ENCODE assay signal across 8 cellular contexts in the genomic region with DNA sequence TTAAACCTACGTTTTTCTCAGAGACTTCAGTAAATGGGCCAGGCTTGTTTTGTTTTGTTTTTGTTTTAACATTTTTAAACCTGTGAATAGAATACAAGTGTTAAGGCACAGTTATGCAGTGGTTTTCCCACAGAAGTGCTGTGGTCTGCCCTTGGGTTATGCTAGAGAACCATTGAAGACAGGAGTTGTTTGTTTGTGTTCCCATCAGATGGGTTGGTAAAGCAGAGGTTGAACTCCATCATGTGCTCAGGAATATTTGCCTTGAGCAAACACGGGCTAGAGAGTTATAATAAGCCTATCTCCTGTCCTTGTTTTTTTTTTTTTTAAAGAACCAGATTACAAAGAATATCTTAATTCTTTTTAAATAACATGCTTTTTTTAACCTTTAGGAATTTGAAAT. TPM values are rescaled to one million over a fixed set of nuclear protein-coding genes. Genes with fewer than 3 reads are reported as not detected.
DNase-seq lines count a peak whose midpoint lies in the region; ATAC-seq and TF ChIP-seq lines count a peak whose summit lies in the region.

No MANE protein-coding gene starts in this region.

- TF ChIP-seq CTCF in Panc1 (IDR thresholded peaks at IDR 0.05) = no peak
- no peak for TF ChIP-seq CTCF in stomach (IDR thresholded peaks at IDR 0.05)

- DNase-seq in NCI-H510A treated with DMSO at 0.1 percent for 48 hours (lab: John Stamatoyannopoulos, UW) (peak; percentile 23), NCI-H510A (lab: John Stamatoyannopoulos, UW) (no peak), Panc1 (ENCODE audit: low read depth, low spot score) (no peak), hepatic stellate cell (ENCODE audit: low spot score) (peak; percentile 19), stomach (no peak), activated T-cell treated with anti-CD3 and anti-CD28 coated beads for 4 hours (no peak), medulla oblongata (ENCODE audit: extremely low spot score) (no peak), NCI-H1048 (lab: John Stamatoyannopoulos, UW) (no peak)

- no peak for TF ChIP-seq POLR2A in stomach (IDR thresholded peaks at IDR 0.05)

- H3K36me3 ChIP-seq in Panc1 (ENCODE audit: control insufficient read depth, insufficient read depth, low read length) = peaks cover 9% of the 10 kb centered on the region; the same call in 1 of the 2 replicates
- H3K36me3 ChIP-seq in stomach = peaks cover 0 to 35% (median 20%) of the 10 kb centered on the region in 4 donors

- no TSS peak for BruUV-seq in Panc1 (replicated peaks; lab: Mats Ljungman, UMichigan)

- WGBS in stomach, 5 donors = 16 to 29% (median 23%) methylated on average over 2 of the region's 2 CpGs

- H3K9me3 ChIP-seq in Panc1 (ENCODE audit: control insufficient read depth, insufficient read depth, low read depth, low read length) (no peaks in the 10 kb centered on the region), stomach (no peaks in the 10 kb centered on the region)

- no peak overlapping the region for H3K4me3 ChIP-seq in Panc1 (ENCODE audit: low read depth in 2 of 2, low read length in 2 of 2)
- no peak overlapping the region for H3K4me3 ChIP-seq in stomach

- CTCF ChIA-PET in Panc1 (lab: Charles Lee) = no interaction called here

- H3K27ac ChIP-seq in Panc1 (ENCODE audit: low read length) (peak overlapping the region; percentile 62; the same call in 1 of the 2 replicates), stomach (peak overlapping the region in 4 of 5 donors; percentile 42 to 64 (median 54))

- peak; percentile 61 for ATAC-seq in Panc1

- H3K4me1 ChIP-seq in Panc1 (ENCODE audit: control insufficient read depth, insufficient read depth, low read length) (peaks cover 25% of the 10 kb centered on the region), stomach (peaks cover 20 to 40% (median 34%) of the 10 kb centered on the region in 4 donors)

- intact Hi-C loops in Panc1 (cut with micrococcal nuclease; ENCODE audit: unreplicated experiment) (no loop called here), stomach (cut with DNase I; ENCODE audit: low total_unique reads) (no loop called here)

- in situ Hi-C loops in Panc1 (cut with HindIII; ENCODE audit: low pct_unique_long_range_greater_than_20kb, low sequenced_read_pairs) = no loop called here

- POLR2A ChIA-PET in Panc1 (lab: Charles Lee) = interaction anchor here (0.5 kb wide), 1 partner anchor 113 kb away, joined by 3 read pairs; no protein-coding TSS in a partner anchor

- H3K27me3 ChIP-seq in Panc1 (ENCODE audit: control insufficient read depth, insufficient read depth, low read length) (no peaks in the 10 kb centered on the region), stomach (no peaks in the 10 kb centered on the region)

- TF ChIP-seq EP300 in stomach (IDR thresholded peaks at IDR 0.05) = no peak

RNA-seq across cellular contexts. Expression of a gene that starts 28.5 kb away (rescaled TPM):
- total RNA-seq in Panc1 (2021; ENCODE audit: unreplicated experiment) (95.2 TPM), stomach (100 to 1,000 TPM in 4 of 5 donors, 10 to 100 TPM in 1; 66.7 to 730 (median 151) TPM)
- 56.2 TPM for polyA plus RNA-seq in Panc1 (2012; ENCODE audit: insufficient read length)
- polyA plus RNA-seq in stomach = 10 to 100 TPM; 13.7 to 28.4 (median 26.5) TPM

Comparison
In these comparisons a context has a peak if more than half of its experiments do, and no peak if none do; other contexts are left out.
1. DNase-seq: peak in NCI-H510A treated with DMSO at 0.1 percent for 48 hours (single experiment) and hepatic stellate cell (single experiment); none in NCI-H510A (single experiment), Panc1 (single experiment), stomach (single experiment), activated T-cell treated with anti-CD3 and anti-CD28 coated beads for 4 hours (single experiment), medulla oblongata (single experiment) and NCI-H1048 (single experiment).